23 cellular contexts compared by ENCODE assay signal in the genomic region with DNA sequence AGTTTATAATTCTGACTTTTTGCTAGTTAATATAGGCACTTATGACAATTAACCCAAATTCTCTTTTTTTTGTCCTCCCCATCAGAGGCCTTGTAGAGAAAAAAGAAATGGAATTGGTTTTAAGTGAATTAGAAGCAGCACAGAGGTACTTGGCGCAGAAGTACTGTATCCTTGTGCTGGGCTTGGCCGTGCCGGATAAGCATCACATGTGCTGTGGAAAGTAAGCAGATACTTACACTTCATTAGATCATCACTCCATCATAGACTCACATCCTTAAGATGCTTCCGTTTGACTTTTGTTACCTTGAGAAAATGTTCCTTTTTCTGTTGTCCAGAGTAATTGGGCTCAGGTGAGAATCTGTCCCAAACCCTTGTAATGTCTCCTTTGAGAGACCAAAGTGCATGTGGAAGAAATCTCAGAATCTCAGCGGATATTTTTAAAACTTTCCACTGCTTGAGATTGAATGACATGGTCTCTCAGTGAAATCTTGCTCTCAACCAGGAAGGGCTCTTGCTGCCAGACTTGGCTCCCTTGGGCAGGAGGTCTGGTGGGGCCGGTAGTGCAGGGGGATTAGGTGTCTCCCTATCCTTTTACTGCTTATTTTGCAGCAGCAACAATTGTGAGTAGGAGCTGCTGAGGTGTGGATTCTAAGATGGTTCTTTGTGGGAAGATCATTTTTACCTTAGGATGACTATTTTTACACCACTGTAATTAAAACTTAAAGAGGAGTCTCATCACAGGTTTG. TPM values are rescaled to one million over a fixed set of nuclear protein-coding genes. Genes with fewer than 3 reads are reported as not detected.
DNase-seq lines count a peak whose midpoint lies in the region; ATAC-seq, FAIRE-seq and TF ChIP-seq lines count a peak whose summit lies in the region.
"Had no signal": no experiment of that assay in that cellular context is flagged by ENCODE, and none has a peak within 500 bp of the region (broad histone marks: within the 10 kb centered on the region; RNA-seq: fewer than 3 reads in every experiment).

No MANE protein-coding gene starts in this region.

- no peak for FAIRE-seq in RCC 7860 (lab: Jason Lieb, UNC)
- FAIRE-seq: A549, D721Med had no signal

- H3K4me1 Mint-ChIP-seq in activated naive CD4-positive, alpha-beta T cell treated with anti-CD3 and anti-CD28 coated beads, Interleukin-2, amount 10 ng/mL, durations not matched to agents 7 days and 5 days: no peaks in the 10 kb centered on the region

- H3K4me3 ChIP-seq in gastroesophageal sphincter (no peak overlapping the region), trophoblast cell (ENCODE audit: low read depth, low read length) (no peak overlapping the region)
- H3K4me3 ChIP-seq: A549, Peyer's patch, SJCRH30 had no signal

- no peaks in the 10 kb centered on the region for H3K9me3 ChIP-seq in gastroesophageal sphincter
- no peaks in the 10 kb centered on the region for H3K9me3 ChIP-seq in trophoblast cell (ENCODE audit: insufficient read depth, low read depth, low read length)
- H3K9me3 ChIP-seq: A549, BE2C, Peyer's patch, SJCRH30 had no signal

- peak overlapping the region; percentile 80 for H2BK12ac ChIP-seq in trophoblast cell (ENCODE audit: low read length)

- H2BK5ac ChIP-seq in trophoblast cell (ENCODE audit: low read depth, low read length, poor library complexity): no peak overlapping the region

- CTCF ChIA-PET in activated naive CD4-positive, alpha-beta T cell treated with anti-CD3 and anti-CD28 coated beads, Interleukin-2, amount 10 ng/mL, durations not matched to agents 7 days and 5 days (lab: Charles Lee): no interaction called here

- H3K4me1 ChIP-seq in gastroesophageal sphincter (peaks cover 6 to 52% (median 10%) of the 10 kb centered on the region in 3 donors), trophoblast cell (ENCODE audit: control insufficient read depth in 1 of 2, insufficient read depth in 2 of 2, low read length in 2 of 2) (peaks cover 3 to 4% of the 10 kb centered on the region in 2 experiments)
- H3K4me1 ChIP-seq: BE2C, Peyer's patch, SJCRH30 had no signal

- no peak overlapping the region for H4K8ac ChIP-seq in trophoblast cell (ENCODE audit: low read depth, low read length)

- H2AK5ac ChIP-seq in trophoblast cell (ENCODE audit: low read length): peak overlapping the region; percentile 73

- H3K27ac Mint-ChIP-seq in activated naive CD4-positive, alpha-beta T cell treated with anti-CD3 and anti-CD28 coated beads, Interleukin-2, amount 10 ng/mL, durations not matched to agents 7 days and 5 days: no peak overlapping the region
- H3K27ac Mint-ChIP-seq: HFFc6 had no signal

- H3K4ac ChIP-seq in trophoblast cell (ENCODE audit: low read depth, low read length): no peak overlapping the region

- no peak for TF ChIP-seq CTCF in gastroesophageal sphincter (IDR thresholded peaks at IDR 0.05)

- H3K36me3 ChIP-seq in gastroesophageal sphincter (no peaks in the 10 kb centered on the region), trophoblast cell (ENCODE audit: control insufficient read depth in 1 of 2, insufficient read depth in 2 of 2, low read length in 2 of 2) (no peaks in the 10 kb centered on the region)
- H3K36me3 ChIP-seq: BE2C, Peyer's patch, SJCRH30 had no signal

- peak overlapping the region; percentile 71 for H2BK120ac ChIP-seq in trophoblast cell (ENCODE audit: insufficient read depth, low read length, poor library complexity)

- no peaks in the 10 kb centered on the region for H3K79me2 ChIP-seq in trophoblast cell (ENCODE audit: control insufficient read depth, insufficient read depth, low read length, poor library complexity)

- no peak for TF ChIP-seq POLR2A in gastroesophageal sphincter (IDR thresholded peaks at IDR 0.05)

- H3K4me2 ChIP-seq in trophoblast cell (ENCODE audit: low read length): no peak overlapping the region
- H3K4me2 ChIP-seq: A549, KMS-11 had no signal

- peaks cover 6% of the 10 kb centered on the region for H3K79me1 ChIP-seq in trophoblast cell (ENCODE audit: low read length)

- H3K23ac ChIP-seq in trophoblast cell (ENCODE audit: low read length): no peak overlapping the region

- no peaks in the 10 kb centered on the region for H3K9me3 Mint-ChIP-seq in activated naive CD4-positive, alpha-beta T cell treated with anti-CD3 and anti-CD28 coated beads, Interleukin-2, amount 10 ng/mL, durations not matched to agents 7 days and 5 days
- H3K9me3 Mint-ChIP-seq: H9, HFFc6 had no signal

- H2AFZ ChIP-seq in trophoblast cell (ENCODE audit: insufficient read depth, low read length, poor library complexity): no peak overlapping the region

- H3K18ac ChIP-seq in trophoblast cell (ENCODE audit: low read length): no peak overlapping the region

- no peak overlapping the region for H4K12ac ChIP-seq in trophoblast cell (ENCODE audit: low read depth, low read length)

- H3K9ac ChIP-seq in trophoblast cell (ENCODE audit: low read length): no peak overlapping the region
- H3K9ac ChIP-seq: KMS-11 had no signal

- DNase-seq in trophoblast cell (no peak), substantia nigra (lab: John Stamatoyannopoulos, UW) (no peak), NCI-H774 (lab: John Stamatoyannopoulos, UW) (no peak), RCC 7860 (ENCODE audit: low spot score) (no peak)
- DNase-seq in activated naive CD4-positive, alpha-beta T cell treated with anti-CD3 and anti-CD28 coated beads, Interleukin-2, amount 10 ng/mL, durations not matched to agents 7 days and 5 days: no peak
- DNase-seq: BE2C, DMS79, H9, HFFc6, IMR-90, NCI-H1092 treated with DMSO at 0.1 percent for 48 hours, NCI-H1436 treated with DMSO at 0.1 percent for 48 hours, NCI-H1930, NCI-H510A, NCI-H748 treated with DMSO at 0.1 percent for 48 hours, Peyer's patch, SJCRH30 had no signal

- H3K27ac ChIP-seq in cingulate gyrus (ENCODE audit: low read depth, low read length): peak overlapping the region; percentile 63
- H3K27ac ChIP-seq in gastroesophageal sphincter: peak overlapping the region in 3 of 4 donors; percentile 16 to 84 (median 83)
- H3K27ac ChIP-seq in trophoblast cell (ENCODE audit: low read depth, low read length): no peak overlapping the region
- H3K27ac ChIP-seq in substantia nigra (ENCODE audit: low read depth, low read length, poor library complexity, severe bottlenecking): peak overlapping the region; percentile 42
- H3K27ac ChIP-seq: KMS-11, Peyer's patch, SJCRH30 had no signal

- no peak overlapping the region for H3K4me3 Mint-ChIP-seq in activated naive CD4-positive, alpha-beta T cell treated with anti-CD3 and anti-CD28 coated beads, Interleukin-2, amount 10 ng/mL, durations not matched to agents 7 days and 5 days
- H3K4me3 Mint-ChIP-seq: H9, HFFc6 had no signal

- ATAC-seq in gastroesophageal sphincter (no peak), HG03354 (IDR thresholded peaks at IDR 0.05; ENCODE audit: poor library complexity, severe bottlenecking, unreplicated experiment) (no peak)

- TF ChIP-seq EP300 in gastroesophageal sphincter (IDR thresholded peaks at IDR 0.05): no peak

- no peak overlapping the region for H3K14ac ChIP-seq in trophoblast cell (ENCODE audit: low read length)

- 69 to 85% methylated on average over 5 of the region's 6 CpGs for WGBS in gastroesophageal sphincter (ENCODE audit: low coverage in 1 of 2), 2 donors
- WGBS in trophoblast cell (ENCODE audit: extremely low coverage, insufficient coverage, insufficient read length): no CpG with 5 or more reads among the region's 6 CpGs

- H3K27me3 ChIP-seq in gastroesophageal sphincter (no peaks in the 10 kb centered on the region), trophoblast cell (ENCODE audit: insufficient read depth, low read length) (no peaks in the 10 kb centered on the region)
- H3K27me3 ChIP-seq: BE2C, Peyer's patch, SJCRH30 had no signal

- H4K91ac ChIP-seq in trophoblast cell (ENCODE audit: low read depth, low read length): peak overlapping the region; percentile 32

- peaks cover 9% of the 10 kb centered on the region for H3K27me3 Mint-ChIP-seq in activated naive CD4-positive, alpha-beta T cell treated with anti-CD3 and anti-CD28 coated beads, Interleukin-2, amount 10 ng/mL, durations not matched to agents 7 days and 5 days

- no peaks in the 10 kb centered on the region for H3K36me3 Mint-ChIP-seq in activated naive CD4-positive, alpha-beta T cell treated with anti-CD3 and anti-CD28 coated beads, Interleukin-2, amount 10 ng/mL, durations not matched to agents 7 days and 5 days

RNA-seq across cellular contexts. Expression of a gene that starts 24.8 kb away (rescaled TPM):
- 1 to 10 TPM in 3 of 4 donors, not detected in 1; 1.3 to 2.8 (median 1.9) TPM for total RNA-seq in gastroesophageal sphincter
- 0.97 and 0.99 TPM in 2 replicates for polyA plus RNA-seq in trophoblast cell (2013)

RNA-seq across cellular contexts. Expression of a gene that starts 34.0 kb away (rescaled TPM):
- total RNA-seq in gastroesophageal sphincter: 100 to 1,000 TPM; 138 to 388 (median 225) TPM
- 52.5 and 55.1 TPM in 2 replicates for polyA plus RNA-seq in trophoblast cell (2013)
